8 cellular contexts compared by ENCODE assay signal in genomic region chr2:174248998-174249592, GRCh38. TPM values are rescaled to one million over a fixed set of nuclear protein-coding genes. Genes with fewer than 3 reads are reported as not detected.
A peak's percentile ranks its signal among the peaks of the same experiment; 100 is the strongest.
DNase-seq lines count a peak whose midpoint lies in the region; ATAC-seq, FAIRE-seq and TF ChIP-seq lines count a peak whose summit lies in the region.

No MANE protein-coding gene starts in this region.

- in situ Hi-C loops in HepG2 (cut with HindIII; ENCODE audit: extremely low pct_ligation_motif_present, low pct_unique_long_range_greater_than_20kb) = loop anchor here (5.0 kb wide), 1 partner anchor 83 kb away; the partner anchor contains the start of gene SP9

- H3K9me3 ChIP-seq in adrenal gland (replicated peaks in 1 of 3) = no peaks in the 10 kb centered on the region
- H3K9me3 ChIP-seq in HepG2 (ENCODE audit: low read length) = no peaks in the 10 kb centered on the region
- H3K9me3 ChIP-seq in thyroid gland = no peaks in the 10 kb centered on the region

- POLR2A ChIA-PET in HepG2 (lab: Yijun Ruan, JAX) = interaction anchor here (0.7 to 2.7 kb wide), 19 partner anchors 8 to 283 kb away, joined by 3 to 17 read pairs (median 4); partner anchors contain the start of genes SCRN3 and SP3

- no peak for ATAC-seq in activated T-cell treated with anti-CD3 and anti-CD28 coated beads, Interleukin-2, amount 50 U/mL, for 4 hours
- no peak for ATAC-seq in HepG2

- peaks cover 18% of the 10 kb centered on the region; the same call in 1 of the 2 replicates for H4K20me1 ChIP-seq in HepG2 (ENCODE audit: insufficient read depth, low read length)

- peak overlapping the region in 2 of 4 donors; percentile 18 to 77 for H3K4me3 ChIP-seq in adrenal gland
- peak overlapping the region; percentile 38 to 90 (median 47); a peak in 5 of 6 replicates for H3K4me3 ChIP-seq in HepG2 (replicated peaks in 1 of 3; ENCODE audit: insufficient read depth in 1 of 3, low read depth in 2 of 3, low read length in 3 of 3)
- H3K4me3 ChIP-seq in thyroid gland (replicated peaks in 1 of 3) = peak overlapping the region in 2 of 3 donors; percentile 23 to 71

- H2AFZ ChIP-seq in HepG2 (ENCODE audit: low read length) = peak overlapping the region; percentile 37

- H3K4me1 ChIP-seq in adrenal gland (replicated peaks in 1 of 2) (peaks cover 6 to 14% of the 10 kb centered on the region in 2 donors), HepG2 (ENCODE audit: insufficient read depth, low read length) (peaks cover 44% of the 10 kb centered on the region), thyroid gland (peaks cover 10 to 11% of the 10 kb centered on the region in 2 donors)

- TF ChIP-seq CTCF in adrenal gland (IDR thresholded peaks at IDR 0.05) (no peak), HepG2 (CRISPR knock-in tag; IDR thresholded peaks at IDR 0.05) (no peak), thyroid gland (IDR thresholded peaks at IDR 0.05) (no peak)

- peak overlapping the region; percentile 83 for H3K4me3 Mint-ChIP-seq in activated T-cell treated with anti-CD3 and anti-CD28 coated beads, Interleukin-2, amount 50 U/mL, for 4 hours

- no peaks in the 10 kb centered on the region for H3K9me3 Mint-ChIP-seq in activated T-cell treated with anti-CD3 and anti-CD28 coated beads, Interleukin-2, amount 50 U/mL, for 4 hours

- H3K4me1 Mint-ChIP-seq in activated T-cell treated with anti-CD3 and anti-CD28 coated beads, Interleukin-2, amount 50 U/mL, for 4 hours (ENCODE audit: low read depth) = peaks cover 26% of the 10 kb centered on the region

- no peaks in the 10 kb centered on the region for H3K27me3 ChIP-seq in adrenal gland
- peaks cover 0 to 4% of the 10 kb centered on the region in 2 experiments; a peak in 1 of 5 replicates for H3K27me3 ChIP-seq in HepG2 (ENCODE audit: control insufficient read depth in 1 of 2, insufficient read depth in 2 of 2, low read length in 2 of 2)
- no peaks in the 10 kb centered on the region for H3K27me3 ChIP-seq in thyroid gland

- H3K27ac ChIP-seq in adrenal gland (peak overlapping the region; percentile 51 to 92 (median 74)), HepG2 (ENCODE audit: extremely low read length, insufficient read depth, low read length) (peak overlapping the region; percentile 92), thyroid gland (peak overlapping the region in 2 of 3 donors; percentile 66 to 68)

- TF ChIP-seq RAD21 in HepG2 (CRISPR knock-in tag; IDR thresholded peaks at IDR 0.05) = no peak

- H3K36me3 Mint-ChIP-seq in activated T-cell treated with anti-CD3 and anti-CD28 coated beads, Interleukin-2, amount 50 U/mL, for 4 hours (ENCODE audit: insufficient read depth) = peaks cover 13% of the 10 kb centered on the region

- BruUV-seq in HepG2 (replicated peaks; lab: Mats Ljungman, UMichigan) = TSS peak; percentile 99

- H3K79me2 ChIP-seq in HepG2 (ENCODE audit: insufficient read depth, low read length) = peaks cover 37% of the 10 kb centered on the region

- H3K36me3 ChIP-seq in adrenal gland (replicated peaks in 1 of 2) (no peaks in the 10 kb centered on the region), HepG2 (replicated peaks in 1 of 2; ENCODE audit: control insufficient read depth in 1 of 2, insufficient read depth in 2 of 2, low read length in 2 of 2) (peaks cover 1 to 3% of the 10 kb centered on the region in 2 experiments; a peak in 3 of 5 replicates), thyroid gland (no peaks in the 10 kb centered on the region)

- no peak for TF ChIP-seq POLR2A in adrenal gland (IDR thresholded peaks at IDR 0.05)
- TF ChIP-seq POLR2A in HepG2 (IDR thresholded peaks at IDR 0.05; ENCODE audit: insufficient read depth in 1 of 2, low read depth in 2 of 2, low read length in 2 of 2) = no peak
- no peak for TF ChIP-seq POLR2A in thyroid gland (IDR thresholded peaks at IDR 0.05)

- no peaks in the 10 kb centered on the region for H3K27me3 Mint-ChIP-seq in activated T-cell treated with anti-CD3 and anti-CD28 coated beads, Interleukin-2, amount 50 U/mL, for 4 hours (ENCODE audit: low read depth)

- H3K9ac ChIP-seq in HepG2 (ENCODE audit: insufficient read depth, low read depth, low read length) = peak overlapping the region; percentile 93

- intact Hi-C loops in adrenal gland (cut with DNase I) = no loop called here
- intact Hi-C loops in HepG2 (cut with micrococcal nuclease; ENCODE audit: unreplicated experiment) = loop anchor here (2.0 to 5.0 kb wide), 2 partner anchors 14 to 83 kb away; partner anchors contain the start of gene SP9
- intact Hi-C loops in thyroid gland (cut with DNase I) = no loop called here

- 0 out of 4 replicates have a peak, but pooled peaks of 1 of the 2 experiments have one; percentile 2 for TF ChIP-seq EP300 in HepG2 (IDR thresholded peaks at IDR 0.05; ENCODE audit: low read depth in 2 of 2, low read length in 2 of 2)
- TF ChIP-seq EP300 in HepG2 (CRISPR knock-in tag; IDR thresholded peaks at IDR 0.05; ENCODE audit: borderline replicate concordance) = no peak

- WGBS in adrenal gland, 4 donors = 57 to 61% (median 59%) methylated on average over 16 of the region's 16 CpGs
- 57% methylated on average over 16 of the region's 16 CpGs for WGBS in HepG2 (ENCODE audit: low lambda C conversion rate)
- WGBS in thyroid gland, 2 donors = 58 to 59% methylated on average over 15 to 16 of the region's 16 CpGs

- DNase-seq in activated T-cell treated with anti-CD3 and anti-CD28 coated beads, Interleukin-2, amount 50 U/mL, for 4 hours = no peak
- DNase-seq in activated T-cell treated with anti-CD3 and anti-CD28 coated beads, Interleukin-2, amount 50 U/mL, for 1 hour = no peak
- DNase-seq in adrenal gland (no peak), HepG2 (ENCODE audit: low spot score) (no peak), thyroid gland (no peak), DMS153 treated with DMSO at 0.1 percent for 48 hours (lab: John Stamatoyannopoulos, UW; ENCODE audit: unreplicated experiment) (no peak), C1 segment of cervical spinal cord (lab: John Stamatoyannopoulos, UW) (no peak), NCI-H774 (lab: John Stamatoyannopoulos, UW) (no peak)

- H3K4me2 ChIP-seq in HepG2 (ENCODE audit: low read depth, low read length) = peak overlapping the region; percentile 91

- CTCF ChIA-PET in HepG2 (lab: Yijun Ruan, JAX; ENCODE audit: low intra/inter-chr PET ratio, low total read pairs) = no interaction called here

- FAIRE-seq in HepG2 (lab: Jason Lieb, UNC) = no peak

TF ChIP-seq in HepG2, 621 proteins besides CTCF, POLR2A, EP300 and RAD21 (continues in another document):
- TF ChIP-seq ZSCAN31 (CRISPR knock-in tag; IDR thresholded peaks at IDR 0.05; ENCODE audit: low read depth) (peak; percentile 12; the same call in 1 of the 2 replicates), ZNF747 (CRISPR knock-in tag; IDR thresholded peaks at IDR 0.05; ENCODE audit: borderline replicate concordance) (peak; percentile 68; the same call in 1 of the 2 replicates), EZH2 (conservative IDR thresholded peaks at IDR 0.05; ENCODE audit: low read depth, low read length) (no peak), ZNF878 (CRISPR knock-in tag; IDR thresholded peaks at IDR 0.05) (peak; percentile 51), ZNF317 (CRISPR knock-in tag; IDR thresholded peaks at IDR 0.05) (0 out of 2 replicates have a peak, but pooled peaks have one; percentile 11)
- TF ChIP-seq, protein P1, sequence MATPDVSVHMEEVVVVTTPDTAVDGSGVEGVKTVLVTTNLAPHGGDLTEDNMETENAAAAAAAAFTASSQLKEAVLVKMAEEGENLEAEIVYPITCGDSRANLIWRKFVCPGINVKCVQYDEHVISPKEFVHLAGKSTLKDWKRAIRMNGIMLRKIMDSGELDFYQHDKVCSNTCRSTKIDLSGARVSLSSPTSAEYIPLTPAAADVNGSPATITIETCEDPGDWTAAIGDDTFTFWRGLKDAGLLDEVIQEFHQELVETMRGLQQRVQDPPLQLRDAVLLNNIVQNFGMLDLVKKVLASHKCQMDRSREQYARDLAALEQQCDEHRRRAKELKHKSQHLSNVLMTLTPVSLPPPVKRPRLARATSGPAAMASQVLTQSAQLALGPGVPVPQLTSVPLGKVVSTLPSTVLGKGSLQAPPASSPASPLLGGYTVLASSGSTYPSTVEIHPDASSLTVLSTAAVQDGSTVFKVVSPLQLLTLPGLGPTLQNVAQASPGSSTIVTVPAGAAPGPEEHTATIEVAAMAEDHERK (CRISPR knock-in tag; IDR thresholded peaks at IDR 0.05; ENCODE audit: low read depth) = no peak

RNA-seq across cellular contexts. Expression of gene OLA1, which starts 0.8 kb away (rescaled TPM):
- 100 to 1,000 TPM; 125 to 142 (median 136) TPM for total RNA-seq in activated T-cell treated with anti-CD3 and anti-CD28 coated beads, Interleukin-2, amount 50 U/mL, for 4 hours
- total RNA-seq in adrenal gland (10 to 100 TPM; 47.9 to 94.6 (median 68.9) TPM), HepG2 (2016; rRNA removed; fragmentation: Illumina TruSeq; extraction: Trizol) (241 and 333 TPM in 2 replicates), thyroid gland (10 to 100 TPM; 51.8 to 68.5 (median 53.5) TPM)
- polyA plus RNA-seq in adrenal gland (100 to 1,000 TPM in 1 of 3 donors, 10 to 100 TPM in 2; 30.1 to 182 (median 49.8) TPM), HepG2 (2011; rRNA removed) (97.6 and 153 TPM in 2 replicates)
- 129 and 154 TPM in 2 replicates for total RNA-seq in HepG2 (2016; cell fraction: cytosol; rRNA removed; fragmentation: Illumina TruSeq; extraction: Trizol; ENCODE audit: low read depth)
- total RNA-seq in HepG2 (2016; cell fraction: insoluble cytoplasmic fraction; rRNA removed; fragmentation: Illumina TruSeq; extraction: Trizol) = 236 and 332 TPM in 2 replicates
- total RNA-seq in HepG2 (2016; cell fraction: membrane; rRNA removed; fragmentation: Illumina TruSeq; extraction: Trizol) = 251 and 284 TPM in 2 replicates
- 155 and 160 TPM in 2 replicates for total RNA-seq in HepG2 (2016; cell fraction: nucleus; rRNA removed; fragmentation: Illumina TruSeq; extraction: Trizol)
- polyA plus RNA-seq in HepG2 (2011; cell fraction: cytosol; rRNA removed) = 54.9 and 92.9 TPM in 2 replicates
- polyA plus RNA-seq in HepG2 (2011; cell fraction: nucleus; rRNA removed) = 22.4 and 30.1 TPM in 2 replicates
- polyA plus RNA-seq in HepG2 (2012) = 253 and 333 TPM in 2 replicates
- 221 and 228 TPM in 2 replicates for polyA plus RNA-seq in HepG2 (2016; cell fraction: cytosol; fragmentation: Illumina TruSeq; extraction: Trizol; ENCODE audit: low read depth)
- polyA plus RNA-seq in HepG2 (2016; cell fraction: insoluble cytoplasmic fraction; fragmentation: Illumina TruSeq; extraction: Trizol; ENCODE audit: low read depth) = 393 and 400 TPM in 2 replicates
- polyA plus RNA-seq in HepG2 (2016; cell fraction: membrane; fragmentation: Illumina TruSeq; extraction: Trizol; ENCODE audit: low read depth) = 292 and 328 TPM in 2 replicates
- 155 and 159 TPM in 2 replicates for polyA plus RNA-seq in HepG2 (2016; cell fraction: nucleus; fragmentation: Illumina TruSeq; extraction: Trizol; ENCODE audit: insufficient read depth, low read depth)
- polyA minus RNA-seq in HepG2 (2011; rRNA and poly(A)+ RNA removed; ENCODE audit: low replicate concordance) = 24.6 and 35.4 TPM in 2 replicates
- polyA minus RNA-seq in HepG2 (2011; cell fraction: cytosol; rRNA and poly(A)+ RNA removed) = 67.6 and 77.8 TPM in 2 replicates
- 116 and 148 TPM in 2 replicates for polyA minus RNA-seq in HepG2 (2011; cell fraction: nucleus; rRNA and poly(A)+ RNA removed)
